ENCODE assay signal across 1 cellular context in genomic region chr12:131604146-131604844, GRCh38.
TF ChIP-seq lines count a peak whose summit lies in the region.

No MANE protein-coding gene starts in this region.

TF ChIP-seq in GM23338, 12 proteins besides CTCF, POLR2A, EP300 and RAD21 (continued from another document):
- TF ChIP-seq, protein P1, sequence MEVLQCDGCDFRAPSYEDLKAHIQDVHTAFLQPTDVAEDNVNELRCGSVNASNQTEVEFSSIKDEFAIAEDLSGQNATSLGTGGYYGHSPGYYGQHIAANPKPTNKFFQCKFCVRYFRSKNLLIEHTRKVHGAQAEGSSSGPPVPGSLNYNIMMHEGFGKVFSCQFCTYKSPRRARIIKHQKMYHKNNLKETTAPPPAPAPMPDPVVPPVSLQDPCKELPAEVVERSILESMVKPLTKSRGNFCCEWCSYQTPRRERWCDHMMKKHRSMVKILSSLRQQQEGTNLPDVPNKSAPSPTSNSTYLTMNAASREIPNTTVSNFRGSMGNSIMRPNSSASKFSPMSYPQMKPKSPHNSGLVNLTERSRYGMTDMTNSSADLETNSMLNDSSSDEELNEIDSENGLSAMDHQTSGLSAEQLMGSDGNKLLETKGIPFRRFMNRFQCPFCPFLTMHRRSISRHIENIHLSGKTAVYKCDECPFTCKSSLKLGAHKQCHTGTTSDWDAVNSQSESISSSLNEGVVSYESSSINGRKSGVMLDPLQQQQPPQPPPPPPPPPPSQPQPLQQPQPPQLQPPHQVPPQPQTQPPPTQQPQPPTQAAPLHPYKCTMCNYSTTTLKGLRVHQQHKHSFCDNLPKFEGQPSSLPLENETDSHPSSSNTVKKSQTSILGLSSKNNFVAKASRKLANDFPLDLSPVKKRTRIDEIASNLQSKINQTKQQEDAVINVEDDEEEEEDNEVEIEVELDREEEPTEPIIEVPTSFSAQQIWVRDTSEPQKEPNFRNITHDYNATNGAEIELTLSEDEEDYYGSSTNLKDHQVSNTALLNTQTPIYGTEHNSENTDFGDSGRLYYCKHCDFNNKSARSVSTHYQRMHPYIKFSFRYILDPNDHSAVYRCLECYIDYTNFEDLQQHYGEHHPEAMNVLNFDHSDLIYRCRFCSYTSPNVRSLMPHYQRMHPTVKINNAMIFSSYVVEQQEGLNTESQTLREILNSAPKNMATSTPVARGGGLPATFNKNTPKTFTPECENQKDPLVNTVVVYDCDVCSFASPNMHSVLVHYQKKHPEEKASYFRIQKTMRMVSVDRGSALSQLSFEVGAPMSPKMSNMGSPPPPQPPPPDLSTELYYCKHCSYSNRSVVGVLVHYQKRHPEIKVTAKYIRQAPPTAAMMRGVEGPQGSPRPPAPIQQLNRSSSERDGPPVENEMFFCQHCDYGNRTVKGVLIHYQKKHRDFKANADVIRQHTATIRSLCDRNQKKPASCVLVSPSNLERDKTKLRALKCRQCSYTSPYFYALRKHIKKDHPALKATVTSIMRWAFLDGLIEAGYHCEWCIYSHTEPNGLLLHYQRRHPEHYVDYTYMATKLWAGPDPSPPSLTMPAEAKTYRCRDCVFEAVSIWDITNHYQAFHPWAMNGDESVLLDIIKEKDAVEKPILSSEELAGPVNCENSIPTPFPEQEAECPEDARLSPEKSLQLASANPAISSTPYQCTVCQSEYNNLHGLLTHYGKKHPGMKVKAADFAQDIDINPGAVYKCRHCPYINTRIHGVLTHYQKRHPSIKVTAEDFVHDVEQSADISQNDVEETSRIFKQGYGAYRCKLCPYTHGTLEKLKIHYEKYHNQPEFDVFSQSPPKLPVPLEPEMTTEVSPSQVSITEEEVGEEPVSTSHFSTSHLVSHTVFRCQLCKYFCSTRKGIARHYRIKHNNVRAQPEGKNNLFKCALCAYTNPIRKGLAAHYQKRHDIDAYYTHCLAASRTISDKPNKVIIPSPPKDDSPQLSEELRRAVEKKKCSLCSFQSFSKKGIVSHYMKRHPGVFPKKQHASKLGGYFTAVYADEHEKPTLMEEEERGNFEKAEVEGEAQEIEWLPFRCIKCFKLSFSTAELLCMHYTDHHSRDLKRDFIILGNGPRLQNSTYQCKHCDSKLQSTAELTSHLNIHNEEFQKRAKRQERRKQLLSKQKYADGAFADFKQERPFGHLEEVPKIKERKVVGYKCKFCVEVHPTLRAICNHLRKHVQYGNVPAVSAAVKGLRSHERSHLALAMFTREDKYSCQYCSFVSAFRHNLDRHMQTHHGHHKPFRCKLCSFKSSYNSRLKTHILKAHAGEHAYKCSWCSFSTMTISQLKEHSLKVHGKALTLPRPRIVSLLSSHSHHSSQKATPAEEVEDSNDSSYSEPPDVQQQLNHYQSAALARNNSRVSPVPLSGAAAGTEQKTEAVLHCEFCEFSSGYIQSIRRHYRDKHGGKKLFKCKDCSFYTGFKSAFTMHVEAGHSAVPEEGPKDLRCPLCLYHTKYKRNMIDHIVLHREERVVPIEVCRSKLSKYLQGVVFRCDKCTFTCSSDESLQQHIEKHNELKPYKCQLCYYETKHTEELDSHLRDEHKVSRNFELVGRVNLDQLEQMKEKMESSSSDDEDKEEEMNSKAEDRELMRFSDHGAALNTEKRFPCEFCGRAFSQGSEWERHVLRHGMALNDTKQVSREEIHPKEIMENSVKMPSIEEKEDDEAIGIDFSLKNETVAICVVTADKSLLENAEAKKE (CRISPR knock-in tag; IDR thresholded peaks at IDR 0.05): no peak
- no peak for TF ChIP-seq EZH2phosphoT487 (IDR thresholded peaks at IDR 0.05; ENCODE audit: unreplicated experiment)
